In genomic region chr5:124278636-124279035, GRCh38 we compare ENCODE assay signal across 14 cellular contexts.
A peak's percentile ranks its signal among the peaks of the same experiment; 100 is the strongest.
DNase-seq lines count a peak whose midpoint lies in the region; ATAC-seq and TF ChIP-seq lines count a peak whose summit lies in the region.
"Had no signal": no experiment of that assay in that cellular context is flagged by ENCODE, and none has a peak within 500 bp of the region (broad histone marks: within the 10 kb centered on the region; RNA-seq: fewer than 3 reads in every experiment).

No MANE protein-coding gene starts in this region.

- H3K4me1 Mint-ChIP-seq in Caco-2 (ENCODE audit: low read depth, unreplicated experiment) = peaks cover 20% of the 10 kb centered on the region
- H3K4me1 Mint-ChIP-seq: CD4-positive, alpha-beta memory T cell had no signal

- BruUV-seq in Caco-2 (replicated peaks; lab: Mats Ljungman, UMichigan) = no TSS peak

- ATAC-seq in GM18858 (IDR thresholded peaks at IDR 0.05; ENCODE audit: unreplicated experiment) = no peak
- ATAC-seq: GM12878 had no signal

- H3K4me2 ChIP-seq in hepatocyte = no peak overlapping the region

- H3K4me3 Mint-ChIP-seq in Caco-2 (ENCODE audit: unreplicated experiment) = no peak overlapping the region
- H3K4me3 Mint-ChIP-seq: CD4-positive, alpha-beta memory T cell had no signal

- H2AFZ ChIP-seq in hepatocyte = no peak overlapping the region

- H3K36me3 Mint-ChIP-seq in Caco-2 (ENCODE audit: insufficient read depth, unreplicated experiment) = no peaks in the 10 kb centered on the region
- H3K36me3 Mint-ChIP-seq: CD4-positive, alpha-beta memory T cell had no signal

- no peaks in the 10 kb centered on the region for H4K20me1 ChIP-seq in hepatocyte (ENCODE audit: insufficient read depth, poor library complexity, severe bottlenecking)

- H3K4me1 ChIP-seq in Caco-2 = peaks cover 23% of the 10 kb centered on the region
- H3K4me1 ChIP-seq in hepatocyte (ENCODE audit: insufficient read depth) = peaks cover 28% of the 10 kb centered on the region
- no peaks in the 10 kb centered on the region for H3K4me1 ChIP-seq in urinary bladder (ENCODE audit: insufficient read depth)

- no peaks in the 10 kb centered on the region for H3K79me2 ChIP-seq in hepatocyte

- DNase-seq in Caco-2 (no peak), amniotic epithelial cell (ENCODE audit: low read depth) (peak; percentile 9), hepatocyte (ENCODE audit: low spot score) (no peak), G401 (ENCODE audit: low spot score) (no peak)
- DNase-seq in activated naive CD4-positive, alpha-beta T cell treated with anti-CD3 and anti-CD28 coated beads, Interleukin-2, amount 50 U/mL, for 16 hours = no peak
- DNase-seq: BE2C; CD4-positive, alpha-beta memory T cell; HCEC 1CT; IMR-90; Kasumi-1; KBM-7 had no signal

- no peaks in the 10 kb centered on the region for H3K9me2 ChIP-seq in hepatocyte (replicated peaks; ENCODE audit: insufficient read depth)

- in situ Hi-C loops in G401 (cut with HindIII; ENCODE audit: low sequenced_read_pairs) = no loop called here

- H3K36me3 ChIP-seq in Caco-2 (ENCODE audit: control insufficient read depth, insufficient read depth, low read length) = no peaks in the 10 kb centered on the region
- H3K36me3 ChIP-seq in hepatocyte (replicated peaks; ENCODE audit: insufficient read depth, low read depth) = no peaks in the 10 kb centered on the region
- H3K36me3 ChIP-seq in urinary bladder (ENCODE audit: insufficient read depth) = no peaks in the 10 kb centered on the region
- H3K36me3 ChIP-seq: BE2C had no signal

- H3K27ac ChIP-seq in hepatocyte (peak overlapping the region; percentile 2), urinary bladder (ENCODE audit: low read depth) (peak overlapping the region; percentile 23)

- H3K4me3 ChIP-seq in Caco-2 (ENCODE audit: low read depth, low read length) (no peak overlapping the region), hepatocyte (no peak overlapping the region), urinary bladder (ENCODE audit: low read depth, low read length) (no peak overlapping the region)
- H3K4me3 ChIP-seq: GM12878 had no signal

- H3K9me3 ChIP-seq in Caco-2 = peaks cover 3% of the 10 kb centered on the region; the same call in 1 of the 2 replicates
- no peaks in the 10 kb centered on the region for H3K9me3 ChIP-seq in hepatocyte (ENCODE audit: low read depth)
- H3K9me3 ChIP-seq: BE2C had no signal

- no peak for TF ChIP-seq CTCF in Caco-2 (IDR thresholded peaks at IDR 0.05; ENCODE audit: insufficient read depth in 1 of 2, low read depth in 1 of 2, low read length in 1 of 2, severe bottlenecking in 1 of 2, unreplicated experiment in 1 of 2)
- TF ChIP-seq CTCF in hepatocyte (IDR thresholded peaks at IDR 0.05; ENCODE audit: poor library complexity) = no peak

- H3K9me3 Mint-ChIP-seq in Caco-2 (ENCODE audit: unreplicated experiment) = peaks cover 18% of the 10 kb centered on the region

- CTCF ChIA-PET in Caco-2 (lab: Charles Lee) = no interaction called here

- no peaks in the 10 kb centered on the region for H3K27me3 Mint-ChIP-seq in Caco-2 (ENCODE audit: insufficient read depth, unreplicated experiment)
- H3K27me3 Mint-ChIP-seq: CD4-positive, alpha-beta memory T cell had no signal

- H3K27me3 ChIP-seq in Caco-2 (replicated peaks; ENCODE audit: control insufficient read depth, insufficient read depth, low read length) (no peaks in the 10 kb centered on the region), hepatocyte (no peaks in the 10 kb centered on the region)
- H3K27me3 ChIP-seq: BE2C had no signal

- POLR2A ChIA-PET in Caco-2 (lab: Charles Lee) = no interaction called here

- H3K27ac Mint-ChIP-seq in Caco-2 (ENCODE audit: unreplicated experiment) = peak overlapping the region; percentile 23
- H3K27ac Mint-ChIP-seq: CD4-positive, alpha-beta memory T cell had no signal

- intact Hi-C loops in Caco-2 (cut with micrococcal nuclease; ENCODE audit: unreplicated experiment) = loop anchor here (5.0 kb wide), 1 partner anchor 236 kb away; no protein-coding TSS in a partner anchor

- WGBS in hepatocyte (ENCODE audit: low lambda C conversion rate, missing lambda C conversion rate) = 79% methylated on average over 3 of the region's 3 CpGs
- WGBS in urinary bladder = 81% methylated on average over 3 of the region's 3 CpGs
